26 cellular contexts compared by ENCODE assay signal in the genomic region with DNA sequence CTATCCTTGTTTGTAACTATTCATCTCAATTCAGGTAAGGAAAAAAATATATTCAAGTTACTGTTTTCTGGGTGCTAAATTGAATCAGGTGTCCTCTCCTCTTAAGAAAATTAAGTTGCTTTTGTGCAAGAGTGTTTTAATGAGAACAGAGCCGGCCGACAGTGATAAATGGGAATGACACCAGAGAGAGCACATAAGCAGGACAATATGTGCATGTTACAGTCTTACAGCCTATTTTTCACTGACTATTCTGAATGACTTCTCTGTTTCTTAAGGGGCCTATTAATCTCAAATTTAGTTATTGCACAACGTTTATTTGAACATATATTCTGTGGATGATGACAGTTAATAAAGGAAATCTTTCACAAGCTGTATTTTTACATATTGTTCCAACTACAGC.
"Had no signal": no experiment of that assay in that cellular context is flagged by ENCODE, and none has a peak within 500 bp of the region (broad histone marks: within the 10 kb centered on the region; RNA-seq: fewer than 3 reads in every experiment).

No MANE protein-coding gene starts in this region.

- H3K4me3 ChIP-seq: left lung, lower lobe of right lung, pancreas, prostate gland, skin epidermis, tibial nerve, uterus had no signal

- H3K27ac ChIP-seq: left lung, lower lobe of right lung, pancreas, prostate gland, skin epidermis, tibial nerve, uterus had no signal

- DNase-seq: hippocampal formation; kidney glomerular epithelial cell; left cardiac atrium; left lung; lower lobe of right lung; mammary epithelial cell; mesenchymal stem cell; naive thymus-derived CD8-positive, alpha-beta T cell; nucleus accumbens; pancreas; posterior cingulate gyrus; retina; right cardiac atrium; stimulated activated CD4-positive, alpha-beta T cell treated with anti-CD3 and anti-CD28 coated beads, Interleukin-12 subunit alpha, Interleukin-12 subunit beta, amount 100 ng/mL, for 4 hours; stimulated activated CD4-positive, alpha-beta T cell treated with anti-CD3 and anti-CD28 coated beads, Interleukin-15, amount 100 ng/mL, for 24 hours; stimulated activated CD4-positive, alpha-beta T cell treated with anti-CD3 and anti-CD28 coated beads, Interleukin-4, amount 100 ng/mL, for 4 hours; stimulated activated CD8-positive, alpha-beta memory T cell treated with anti-CD3 and anti-CD28 coated beads, Interleukin-4, amount 100 ng/mL, for 48 hours; stimulated activated naive CD4-positive, alpha-beta T cell treated with Interleukin-2 at 50 U/mL for 16 hours; stimulated activated naive CD8-positive, alpha-beta T cell treated with anti-CD3 and anti-CD28 coated beads, Interleukin-15, amount 100 ng/mL, for 72 hours; substantia nigra; uterus had no signal

- ATAC-seq: left cardiac atrium; left lung; lower lobe of right lung; naive thymus-derived CD8-positive, alpha-beta T cell; pancreas; right cardiac atrium; sciatic nerve; stimulated activated memory B cell treated with anti-CD40 and anti-IgM and Interleukin-4, amounts not matched to agents 10 μg/mL and 1 μg/mL and 100 μg/mL, for 72 hours; stimulated activated naive CD8-positive, alpha-beta T cell treated with anti-CD3 and anti-CD28 coated beads, Interleukin-15, amount 100 ng/mL, for 72 hours had no signal

- H3K36me3 ChIP-seq: left lung, lower lobe of right lung, pancreas, prostate gland, tibial nerve, uterus had no signal

- H3K4me1 ChIP-seq: left lung, lower lobe of right lung, pancreas, prostate gland, tibial nerve, uterus had no signal

- H3K27me3 ChIP-seq: left lung, pancreas, tibial nerve, uterus had no signal

- H3K9me3 ChIP-seq: lower lobe of right lung, pancreas, prostate gland, tibial nerve, uterus had no signal
